19 cellular contexts compared by ENCODE assay signal in the genomic region with DNA sequence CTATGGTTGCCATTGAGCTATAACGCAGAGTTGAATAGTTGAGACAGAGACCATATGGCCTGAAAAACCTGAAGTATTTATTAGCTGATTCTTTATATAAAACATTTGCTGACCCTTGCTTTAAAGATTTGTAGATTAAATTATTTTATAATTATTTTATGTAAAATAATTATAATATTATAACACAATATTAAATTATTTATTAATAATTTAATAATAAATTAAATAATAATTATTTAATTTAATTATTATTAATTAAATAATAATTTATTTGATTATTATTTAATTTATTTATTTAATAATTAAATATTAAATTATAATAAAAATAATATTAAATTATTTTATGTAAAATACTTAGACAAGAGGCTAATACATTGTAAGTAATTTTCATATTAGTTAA.
"Had no signal": no experiment of that assay in that cellular context is flagged by ENCODE, and none has a peak within 500 bp of the region (broad histone marks: within the 10 kb centered on the region; RNA-seq: fewer than 3 reads in every experiment).

No MANE protein-coding gene starts in this region.

- H3K9ac ChIP-seq: SK-N-SH had no signal

- H3K27ac ChIP-seq: RWPE1 had no signal

- DNase-seq: KBM-7, MV-4-11, NCI-H1048, NCI-H1105, NCI-H1417, NCI-H1436 treated with DMSO at 0.1 percent for 48 hours, NCI-H1694, NCI-H187 treated with DMSO at 0.1 percent for 48 hours, NCI-H2029 treated with DMSO at 0.1 percent for 48 hours, NCI-H2171 treated with DMSO at 0.1 percent for 48 hours, NCI-H345, NCI-H446 treated with DMSO at 0.1 percent for 48 hours, NCI-H510A treated with DMSO at 0.1 percent for 48 hours, NCI-H526, NCI-H748 treated with DMSO at 0.1 percent for 48 hours, SHP77, SK-N-SH, SW 1271 had no signal
